Comparison of ENCODE assay signal across 1 cellular context in genomic region chr15:74961616-74962015, GRCh38.
TF ChIP-seq lines count a peak whose summit lies in the region.

No MANE protein-coding gene starts in this region.

TF ChIP-seq in WTC11, 78 proteins besides CTCF, POLR2A, EP300 and RAD21 (continued from another document):
- TF ChIP-seq AR (CRISPR knock-in tag; IDR thresholded peaks at IDR 0.05) (no peak), AFF4 (CRISPR knock-in tag; IDR thresholded peaks at IDR 0.05; ENCODE audit: borderline replicate concordance) (no peak), JUN (CRISPR knock-in tag; IDR thresholded peaks at IDR 0.05) (no peak), ZNF396 (CRISPR knock-in tag; IDR thresholded peaks at IDR 0.05; ENCODE audit: borderline replicate concordance) (no peak), PREB (CRISPR knock-in tag; IDR thresholded peaks at IDR 0.05; ENCODE audit: borderline replicate concordance) (no peak), RORB (CRISPR knock-in tag; IDR thresholded peaks at IDR 0.05) (no peak), CBFB (CRISPR knock-in tag; IDR thresholded peaks at IDR 0.05; ENCODE audit: low read depth) (no peak), FOXP4 (CRISPR knock-in tag; IDR thresholded peaks at IDR 0.05) (no peak), ZMAT4 (CRISPR knock-in tag; IDR thresholded peaks at IDR 0.05) (no peak)
